9 cellular contexts compared by ENCODE assay signal in genomic region chr4:80017125-80017854, GRCh38.
DNase-seq lines count a peak whose midpoint lies in the region; ATAC-seq, FAIRE-seq and TF ChIP-seq lines count a peak whose summit lies in the region.
"Had no signal": no experiment of that assay in that cellular context is flagged by ENCODE, and none has a peak within 500 bp of the region (broad histone marks: within the 10 kb centered on the region; RNA-seq: fewer than 3 reads in every experiment).

No MANE protein-coding gene starts in this region.

- FAIRE-seq in HTR-8/SVneo (lab: Jason Lieb, UNC), result no peak
- FAIRE-seq: A204.1 had no signal

- DNase-seq in activated CD4-positive, CD25-positive, alpha-beta regulatory T cell treated with anti-CD3 and anti-CD28 coated beads, Interleukin-2, amount 50 U/mL, for 72 hours, result no peak
- peak; percentile 10 for DNase-seq in HTR-8/SVneo (ENCODE audit: insufficient read length, low spot score)
- DNase-seq in brain pericyte (ENCODE audit: low read depth, low spot score), result peak; percentile 22
- DNase-seq in stimulated activated naive CD8-positive, alpha-beta T cell treated with anti-CD3 and anti-CD28 coated beads, Interleukin-15, Interleukin-2, amounts not matched to agents 100 U/mL and 50 U/mL, for 24 hours, result no peak
- DNase-seq in GM20000 (ENCODE audit: low spot score), result no peak
- no peak for DNase-seq in stimulated activated naive CD4-positive, alpha-beta T cell (lab: John Stamatoyannopoulos, UW)
- DNase-seq in NCI-H526 (lab: John Stamatoyannopoulos, UW), result no peak

- ATAC-seq in activated CD4-positive, CD25-positive, alpha-beta regulatory T cell treated with anti-CD3 and anti-CD28 coated beads, Interleukin-2, amount 50 U/mL, for 24 hours, result peak; percentile 53 to 71
- ATAC-seq in stimulated activated naive CD8-positive, alpha-beta T cell treated with anti-CD3 and anti-CD28 coated beads, Interleukin-15, Interleukin-2, amounts not matched to agents 100 U/mL and 50 U/mL, for 24 hours, result peak; percentile 78

- no peak for TF ChIP-seq CTCF in GM20000 (IDR thresholded peaks at IDR 0.05; ENCODE audit: extremely low read depth, missing control alignments)

Comparison
In these comparisons a context has a peak if more than half of its experiments do, and no peak if none do; other contexts are left out.
1. DNase-seq: peak in HTR-8/SVneo (single experiment) and brain pericyte (single experiment); none in activated CD4-positive, CD25-positive, alpha-beta regulatory T cell treated with anti-CD3 and anti-CD28 coated beads, Interleukin-2, amount 50 U/mL, for 72 hours (single experiment), stimulated activated naive CD8-positive, alpha-beta T cell treated with anti-CD3 and anti-CD28 coated beads, Interleukin-15, Interleukin-2, amounts not matched to agents 100 U/mL and 50 U/mL, for 24 hours (single experiment), GM20000 (single experiment), stimulated activated naive CD4-positive, alpha-beta T cell (0 of 6) and NCI-H526 (0 of 2).